22 cellular contexts compared by ENCODE assay signal in genomic region chr9:21521448-21521847, GRCh38. TPM values are rescaled to one million over a fixed set of nuclear protein-coding genes. Genes with fewer than 3 reads are reported as not detected.
DNase-seq lines count a peak whose midpoint lies in the region; ATAC-seq and TF ChIP-seq lines count a peak whose summit lies in the region.
"Had no signal": no experiment of that assay in that cellular context is flagged by ENCODE, and none has a peak within 500 bp of the region (broad histone marks: within the 10 kb centered on the region; RNA-seq: fewer than 3 reads in every experiment).

No MANE protein-coding gene starts in this region.

- ATAC-seq in RWPE2 (ENCODE audit: low read depth) = peak; percentile 6; the same call in 2 of the 3 replicates
- ATAC-seq: CD8-positive, alpha-beta T cell; GM12878 had no signal

- intact Hi-C loops in Calu3 (cut with micrococcal nuclease; ENCODE audit: unreplicated experiment) = no loop called here
- intact Hi-C loops in head of caudate nucleus (cut with DNase I) = no loop called here

- H3K9me3 ChIP-seq in RWPE2 (ENCODE audit: severe bottlenecking) = peaks cover 3% of the 10 kb centered on the region
- H3K9me3 ChIP-seq: BLaER1, Caco-2 had no signal

- H3K4me3 Mint-ChIP-seq in Calu3 (ENCODE audit: low read depth, unreplicated experiment) (no peak overlapping the region), progenitor cell of endocrine pancreas (ENCODE audit: low read depth) (no peak overlapping the region)
- H3K4me3 Mint-ChIP-seq: B cell; CD4-positive, CD25-positive, alpha-beta regulatory T cell; CD8-positive, alpha-beta T cell; H9 had no signal

- BruUV-seq in Calu3 (replicated peaks; lab: Mats Ljungman, UMichigan) = no TSS peak

- peaks cover 5% of the 10 kb centered on the region for H3K9me3 Mint-ChIP-seq in Calu3 (ENCODE audit: low read depth, unreplicated experiment)
- peaks cover 58% of the 10 kb centered on the region for H3K9me3 Mint-ChIP-seq in progenitor cell of endocrine pancreas (ENCODE audit: low read depth)

- H3K4me1 Mint-ChIP-seq in Calu3 (ENCODE audit: low read depth, unreplicated experiment) (peaks cover 24% of the 10 kb centered on the region), progenitor cell of endocrine pancreas (ENCODE audit: low read depth) (peaks cover 9% of the 10 kb centered on the region)
- H3K4me1 Mint-ChIP-seq: B cell; CD4-positive, CD25-positive, alpha-beta regulatory T cell; H9 had no signal

- H3K27me3 Mint-ChIP-seq in Calu3 (ENCODE audit: unreplicated experiment) (no peaks in the 10 kb centered on the region), progenitor cell of endocrine pancreas (no peaks in the 10 kb centered on the region)

- H3K4me3 ChIP-seq in RWPE2 (ENCODE audit: severe bottlenecking) = no peak overlapping the region
- H3K4me3 ChIP-seq: BLaER1, GM12878, GM23248 had no signal

- no peak for TF ChIP-seq CTCF in Calu3 (IDR thresholded peaks at IDR 0.05; ENCODE audit: unreplicated experiment)
- no peak for TF ChIP-seq CTCF in RWPE2 (IDR thresholded peaks at IDR 0.05; ENCODE audit: poor library complexity, severe bottlenecking)
- no peak for TF ChIP-seq CTCF in progenitor cell of endocrine pancreas (IDR thresholded peaks at IDR 0.05; ENCODE audit: unreplicated experiment)

- H3K27ac ChIP-seq in RWPE2 (ENCODE audit: poor library complexity, severe bottlenecking) = no peak overlapping the region
- H3K27ac ChIP-seq: BLaER1, C4-2B, GM23248 had no signal

- DNase-seq in Calu3 (no peak), HEK293T (ENCODE audit: extremely low spot score) (no peak), RWPE2 (ENCODE audit: low spot score) (no peak), progenitor cell of endocrine pancreas (ENCODE audit: low spot score, unreplicated experiment) (no peak), head of caudate nucleus (no peak), kidney glomerular epithelial cell (lab: John Stamatoyannopoulos, UW) (no peak)
- DNase-seq in stimulated activated CD4-positive, alpha-beta T cell treated with anti-CD3 and anti-CD28 coated beads, Interleukin-4, amount 100 ng/mL, for 1 hour = no peak
- DNase-seq: Caco-2; CD4-positive, CD25-positive, alpha-beta regulatory T cell; CD8-positive, alpha-beta T cell; DMS 273 treated with DMSO at 0.1 percent for 48 hours; DMS79; EL; GDM1; GM23248; H9 had no signal

- H3K27ac Mint-ChIP-seq in Calu3 (ENCODE audit: unreplicated experiment) (peak overlapping the region; percentile 29), progenitor cell of endocrine pancreas (peak overlapping the region; percentile 29)
- H3K27ac Mint-ChIP-seq: B cell; CD4-positive, CD25-positive, alpha-beta regulatory T cell; CD8-positive, alpha-beta T cell; H9 had no signal

- POLR2A ChIA-PET in HEK293T (lab: Yijun Ruan, JAX) = no interaction called here

- no peaks in the 10 kb centered on the region for H3K4me1 ChIP-seq in RWPE2 (ENCODE audit: insufficient read depth, poor library complexity, severe bottlenecking)
- H3K4me1 ChIP-seq: BLaER1, Caco-2 had no signal

- CTCF ChIA-PET in Calu3 (lab: Charles Lee) = interaction anchor here (0.6 kb wide), 1 partner anchor 960 kb away, joined by 4 read pairs; no protein-coding TSS in a partner anchor
- CTCF ChIA-PET in HEK293T (lab: Yijun Ruan, JAX) = no interaction called here

- H3K36me3 ChIP-seq in RWPE2 (ENCODE audit: low read depth) = peaks cover 83% of the 10 kb centered on the region
- H3K36me3 ChIP-seq: BLaER1 had no signal

- H3K36me3 Mint-ChIP-seq in Calu3 (ENCODE audit: insufficient read depth, unreplicated experiment) (peaks cover 39% of the 10 kb centered on the region), progenitor cell of endocrine pancreas (ENCODE audit: insufficient read depth) (peaks cover 56% of the 10 kb centered on the region)
- H3K36me3 Mint-ChIP-seq: CD4-positive, CD25-positive, alpha-beta regulatory T cell; CD8-positive, alpha-beta T cell had no signal

- H3K27me3 ChIP-seq in RWPE2 (ENCODE audit: insufficient read depth, poor library complexity, severe bottlenecking) = no peaks in the 10 kb centered on the region
- H3K27me3 ChIP-seq: BLaER1 had no signal

TF ChIP-seq in HEK293T, 16 proteins besides CTCF, POLR2A, EP300 and RAD21:
- TF ChIP-seq FOXK2 (IDR thresholded peaks at IDR 0.05) (no peak), L3MBTL2 (conservative IDR thresholded peaks at IDR 0.05) (0 out of 2 replicates have a peak, but pooled peaks have one; percentile 6)

RNA-seq across cellular contexts. Expression of gene IFNE, which starts 39.3 kb away (rescaled TPM):
- total RNA-seq in Calu3 (2022) (8.3 and 8.4 TPM in 2 replicates), progenitor cell of endocrine pancreas (2.5 and 3.6 TPM in 2 replicates)
- total RNA-seq: A172; B cell; CD4-positive, CD25-positive, alpha-beta regulatory T cell; CD8-positive, alpha-beta T cell; GM12878; H1; H9 had no signal
